In the genomic region with DNA sequence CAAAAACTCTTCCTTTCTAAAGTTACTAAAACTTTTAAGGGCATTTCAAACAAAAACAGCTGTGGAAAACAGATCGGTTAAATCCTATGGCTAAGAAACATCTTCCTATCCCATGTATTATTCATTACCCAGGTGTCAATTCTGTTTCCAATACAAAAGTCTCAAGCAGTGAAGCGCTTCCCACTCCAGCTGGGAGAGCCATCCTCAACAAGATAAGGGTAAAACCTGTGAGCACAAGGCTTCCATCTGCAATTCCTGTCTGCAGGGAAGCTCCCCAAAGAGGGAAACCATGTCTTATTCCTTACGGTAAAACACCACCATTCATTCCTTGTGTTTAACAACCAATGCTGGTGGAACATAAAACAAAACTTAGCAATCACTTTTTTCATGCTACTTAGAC, we compare ENCODE assay signal across 9 cellular contexts. TPM values are rescaled to one million over a fixed set of nuclear protein-coding genes. Genes with fewer than 3 reads are reported as not detected.
"Had no signal": no experiment of that assay in that cellular context is flagged by ENCODE, and none has a peak within 500 bp of the region (broad histone marks: within the 10 kb centered on the region; RNA-seq: fewer than 3 reads in every experiment).

No MANE protein-coding gene starts in this region.

RNA-seq across cellular contexts. Expression of gene GOLGA6L6, which starts 38.8 kb away (rescaled TPM):
- total RNA-seq: M059J; NCI-H460; Right ventricle myocardium inferior; RPMI7951; SJCRH30; SK-MEL-5; T-cell; T-helper 1 cell treated with Interleukin-12 subunit alpha and Interleukin-12 subunit beta and Interleukin-4 antibody, amounts not matched to agents 30 ng/mL and 1 ng/mL, for 36 hours; T-helper 17 cell had no signal
